Comparison of ENCODE assay signal across 15 cellular contexts in genomic region chr13:32254416-32254815, GRCh38.
DNase-seq lines count a peak whose midpoint lies in the region; ATAC-seq and TF ChIP-seq lines count a peak whose summit lies in the region.
"Had no signal": no experiment of that assay in that cellular context is flagged by ENCODE, and none has a peak within 500 bp of the region (broad histone marks: within the 10 kb centered on the region; RNA-seq: fewer than 3 reads in every experiment).

No MANE protein-coding gene starts in this region.

- 5% methylated on average over 3 of the region's 3 CpGs for WGBS in mammary epithelial cell (ENCODE audit: low coverage, missing lambda C conversion rate)
- WGBS in prostate gland = 11% methylated on average over 3 of the region's 3 CpGs
- WGBS in upper lobe of left lung, 2 donors = 22 to 32% methylated on average over 3 of the region's 3 CpGs
- 19 to 24% methylated on average over 3 of the region's 3 CpGs for WGBS in lower leg skin, 2 donors

- TF ChIP-seq POLR2A in prostate gland (IDR thresholded peaks at IDR 0.05) = no peak
- TF ChIP-seq POLR2A in upper lobe of left lung (IDR thresholded peaks at IDR 0.05) = no peak
- no peak for TF ChIP-seq POLR2A in lower leg skin (IDR thresholded peaks at IDR 0.05)

- H3K9me3 Mint-ChIP-seq in activated naive CD8-positive, alpha-beta T cell treated with anti-CD3 and anti-CD28 coated beads, Interleukin-2, amount 50 U/mL, for 24 hours = no peaks in the 10 kb centered on the region
- no peaks in the 10 kb centered on the region for H3K9me3 Mint-ChIP-seq in CD8-positive, alpha-beta T cell
- H3K9me3 Mint-ChIP-seq: dendritic cell treated with granulocyte-macrophage colony-stimulating factor and Interleukin-4, amounts not matched to agents 40 ng/mL and 50 ng/mL, for 4 days had no signal

- no peaks in the 10 kb centered on the region for H3K36me3 Mint-ChIP-seq in activated naive CD8-positive, alpha-beta T cell treated with anti-CD3 and anti-CD28 coated beads, Interleukin-2, amount 50 U/mL, for 24 hours (ENCODE audit: low read depth)
- no peaks in the 10 kb centered on the region for H3K36me3 Mint-ChIP-seq in CD8-positive, alpha-beta T cell

- H2AFZ ChIP-seq in mammary epithelial cell (ENCODE audit: low read depth, low read length) = peak overlapping the region; percentile 93

- H3K4me3 Mint-ChIP-seq in activated naive CD8-positive, alpha-beta T cell treated with anti-CD3 and anti-CD28 coated beads, Interleukin-2, amount 50 U/mL, for 24 hours = no peak overlapping the region
- H3K4me3 Mint-ChIP-seq in CD8-positive, alpha-beta T cell = no peak overlapping the region
- H3K4me3 Mint-ChIP-seq: B cell; dendritic cell treated with granulocyte-macrophage colony-stimulating factor and Interleukin-4, amounts not matched to agents 40 ng/mL and 50 ng/mL, for 4 days had no signal

- H3K4me1 ChIP-seq in mammary epithelial cell (ENCODE audit: insufficient read depth, low read length) (peaks cover 24% of the 10 kb centered on the region), right atrium auricular region (peaks cover 0 to 35% of the 10 kb centered on the region in 2 donors), prostate gland (replicated peaks) (no peaks in the 10 kb centered on the region), upper lobe of left lung (peaks cover 6 to 18% (median 11%) of the 10 kb centered on the region in 4 donors)
- no peaks in the 10 kb centered on the region for H3K4me1 ChIP-seq in CD8-positive, alpha-beta T cell (ENCODE audit: insufficient read depth, low read length)

- no peaks in the 10 kb centered on the region for H3K79me2 ChIP-seq in mammary epithelial cell (ENCODE audit: insufficient read depth, low read length)

- H4K20me1 ChIP-seq in mammary epithelial cell (ENCODE audit: insufficient read depth, low read length) = no peaks in the 10 kb centered on the region

- intact Hi-C loops in mammary epithelial cell (cut with micrococcal nuclease) = no loop called here
- intact Hi-C loops in prostate gland (cut with DNase I) = no loop called here
- intact Hi-C loops in CD8-positive, alpha-beta T cell (cut with DNase I, micrococcal nuclease) = no loop called here
- intact Hi-C loops in lower leg skin (cut with DNase I; ENCODE audit: low total_unique reads) = no loop called here

- peak overlapping the region; percentile 2 for H3K9ac ChIP-seq in mammary epithelial cell (ENCODE audit: insufficient read depth, low read length)

- TF ChIP-seq EP300 in upper lobe of left lung (IDR thresholded peaks at IDR 0.05) = no peak

- in situ Hi-C loops in mammary epithelial cell (cut with MboI; ENCODE audit: low sequenced_read_pairs in 2 of 2) = no loop called here

- POLR2A ChIA-PET in CD8-positive, alpha-beta T cell (lab: Charles Lee) = interaction anchor here (0.5 kb wide), 1 partner anchor 52 kb away, joined by 3 read pairs; no protein-coding TSS in a partner anchor

- H3K27me3 Mint-ChIP-seq in activated naive CD8-positive, alpha-beta T cell treated with anti-CD3 and anti-CD28 coated beads, Interleukin-2, amount 50 U/mL, for 24 hours = no peaks in the 10 kb centered on the region
- peaks cover 2% of the 10 kb centered on the region for H3K27me3 Mint-ChIP-seq in CD8-positive, alpha-beta T cell (ENCODE audit: low read depth)
- H3K27me3 Mint-ChIP-seq: B cell; dendritic cell treated with granulocyte-macrophage colony-stimulating factor and Interleukin-4, amounts not matched to agents 40 ng/mL and 50 ng/mL, for 4 days had no signal

- DNase-seq in mammary epithelial cell (no peak), right atrium auricular region (ENCODE audit: low spot score) (no peak), prostate gland (ENCODE audit: low spot score) (no peak), upper lobe of left lung (no peak), lower leg skin (ENCODE audit: low spot score in 2 of 2) (no peak)
- DNase-seq in activated naive CD8-positive, alpha-beta T cell treated with anti-CD3 and anti-CD28 coated beads, Interleukin-2, amount 50 U/mL, for 24 hours = no peak
- no peak for DNase-seq in CD8-positive, alpha-beta T cell
- no peak for DNase-seq in effector CD8-positive, alpha-beta T cell (lab: John Stamatoyannopoulos, UW)
- DNase-seq: activated CD4-positive, alpha-beta T cell treated with anti-CD3 and anti-CD28 coated beads, Interleukin-2, amount 50 U/mL, for 4 hours; activated T-cell treated with anti-CD3 and anti-CD28 coated beads, Interleukin-2, amount 50 U/mL, for 48 hours; NCI-H187 treated with DMSO at 0.1 percent for 48 hours; NCI-H510A; ovary had no signal

- H3K36me3 ChIP-seq in mammary epithelial cell (ENCODE audit: insufficient read depth, low read length) = no peaks in the 10 kb centered on the region
- peaks cover 10% of the 10 kb centered on the region for H3K36me3 ChIP-seq in right atrium auricular region
- H3K36me3 ChIP-seq in prostate gland = no peaks in the 10 kb centered on the region
- H3K36me3 ChIP-seq in upper lobe of left lung = peaks cover 0 to 10% (median 3%) of the 10 kb centered on the region in 4 donors
- H3K36me3 ChIP-seq in CD8-positive, alpha-beta T cell (ENCODE audit: insufficient read depth, low read length) = no peaks in the 10 kb centered on the region
- H3K36me3 ChIP-seq: ovary had no signal

- peak in 1 of 2 donors; percentile 54 for ATAC-seq in upper lobe of left lung (ENCODE audit: low FRiP score in 2 of 2)
- no peak for ATAC-seq in activated naive CD8-positive, alpha-beta T cell treated with anti-CD3 and anti-CD28 coated beads, Interleukin-2, amount 50 U/mL, for 24 hours
- no peak for ATAC-seq in CD8-positive, alpha-beta T cell

- H3K27ac ChIP-seq in mammary epithelial cell (ENCODE audit: insufficient read depth, low read depth, low read length) (peak overlapping the region; percentile 27), right atrium auricular region (peak overlapping the region; percentile 79 to 87), prostate gland (peak overlapping the region; percentile 61 to 71), upper lobe of left lung (peak overlapping the region; percentile 79 to 85 (median 80))
- no peak overlapping the region for H3K27ac ChIP-seq in CD8-positive, alpha-beta T cell (ENCODE audit: low read depth, low read length)
- H3K27ac ChIP-seq: ovary had no signal

- H3K27me3 ChIP-seq in mammary epithelial cell (ENCODE audit: insufficient read depth, low read length) = no peaks in the 10 kb centered on the region
- H3K27me3 ChIP-seq in right atrium auricular region = no peaks in the 10 kb centered on the region
- H3K27me3 ChIP-seq in prostate gland (replicated peaks; ENCODE audit: insufficient read depth) = no peaks in the 10 kb centered on the region
- no peaks in the 10 kb centered on the region for H3K27me3 ChIP-seq in upper lobe of left lung
- no peaks in the 10 kb centered on the region for H3K27me3 ChIP-seq in CD8-positive, alpha-beta T cell (ENCODE audit: insufficient read depth, low read length)
- H3K27me3 ChIP-seq: ovary had no signal

- dilution Hi-C loops in mammary epithelial cell (cut with HindIII; ENCODE audit: low sequenced_read_pairs) = no loop called here

- no peak overlapping the region for H3K27ac Mint-ChIP-seq in activated naive CD8-positive, alpha-beta T cell treated with anti-CD3 and anti-CD28 coated beads, Interleukin-2, amount 50 U/mL, for 24 hours
- H3K27ac Mint-ChIP-seq in CD8-positive, alpha-beta T cell = no peak overlapping the region
- H3K27ac Mint-ChIP-seq: B cell; dendritic cell treated with granulocyte-macrophage colony-stimulating factor and Interleukin-4, amounts not matched to agents 40 ng/mL and 50 ng/mL, for 4 days had no signal

- BruUV-seq in mammary epithelial cell (replicated peaks; lab: Mats Ljungman, UMichigan) = no TSS peak

- CTCF ChIA-PET in mammary epithelial cell (lab: Charles Lee; ENCODE audit: low non-redundant PET) = interaction anchor here (0.6 kb wide), 1 partner anchor 332 kb away, joined by 4 read pairs; no protein-coding TSS in a partner anchor
- CTCF ChIA-PET in CD8-positive, alpha-beta T cell (lab: Charles Lee) = interaction anchor here (0.6 kb wide), 1 partner anchor 53 kb away, joined by 3 read pairs; no protein-coding TSS in a partner anchor

- TF ChIP-seq CTCF in mammary epithelial cell (conservative IDR thresholded peaks at IDR 0.05 in 1 of 2, IDR thresholded peaks at IDR 0.05 in 1 of 2; ENCODE audit: extremely low read depth in 1 of 2, insufficient read depth in 1 of 2, low read depth in 1 of 2, low read length in 2 of 2) (no peak), right atrium auricular region (IDR thresholded peaks at IDR 0.05) (no peak), prostate gland (IDR thresholded peaks at IDR 0.05) (no peak), upper lobe of left lung (IDR thresholded peaks at IDR 0.05) (no peak), lower leg skin (IDR thresholded peaks at IDR 0.05) (no peak)
- no peak for TF ChIP-seq CTCF in CD8-positive, alpha-beta T cell (IDR thresholded peaks at IDR 0.05)

- peak overlapping the region; percentile 77 for H3K4me2 ChIP-seq in mammary epithelial cell (ENCODE audit: insufficient read depth, low read depth, low read length)

- peak overlapping the region; percentile 21 to 42 (median 40) for H3K4me3 ChIP-seq in mammary epithelial cell (replicated peaks in 1 of 3; ENCODE audit: insufficient read depth in 1 of 3, low read depth in 2 of 3, low read length in 3 of 3)
- H3K4me3 ChIP-seq in right atrium auricular region = peak overlapping the region; percentile 11 to 38
- H3K4me3 ChIP-seq in prostate gland = peak overlapping the region; percentile 5 to 8
- peak overlapping the region in 3 of 4 donors; percentile 29 to 47 (median 45) for H3K4me3 ChIP-seq in upper lobe of left lung
- no peak overlapping the region for H3K4me3 ChIP-seq in CD8-positive, alpha-beta T cell (ENCODE audit: low read depth, low read length)
- no peak overlapping the region for H3K4me3 ChIP-seq in lower leg skin (ENCODE audit: low read depth, poor library complexity, severe bottlenecking)
- H3K4me3 ChIP-seq: ovary had no signal

- H3K9me3 ChIP-seq in mammary epithelial cell (replicated peaks; ENCODE audit: insufficient read depth, low read length) (no peaks in the 10 kb centered on the region), right atrium auricular region (no peaks in the 10 kb centered on the region), prostate gland (no peaks in the 10 kb centered on the region), upper lobe of left lung (no peaks in the 10 kb centered on the region)
- no peaks in the 10 kb centered on the region for H3K9me3 ChIP-seq in CD8-positive, alpha-beta T cell (ENCODE audit: low read length)
- H3K9me3 ChIP-seq: ovary had no signal

- no peaks in the 10 kb centered on the region for H3K4me1 Mint-ChIP-seq in activated naive CD8-positive, alpha-beta T cell treated with anti-CD3 and anti-CD28 coated beads, Interleukin-2, amount 50 U/mL, for 24 hours
- H3K4me1 Mint-ChIP-seq in CD8-positive, alpha-beta T cell (ENCODE audit: low read depth) = no peaks in the 10 kb centered on the region
- H3K4me1 Mint-ChIP-seq: B cell had no signal

Comparison
In these comparisons a context has a peak if more than half of its experiments do, and no peak if none do; other contexts are left out.
1. H3K4me3 ChIP-seq: peak in mammary epithelial cell (3 of 3), right atrium auricular region (2 of 2), prostate gland (2 of 2) and upper lobe of left lung (3 of 4); none in CD8-positive, alpha-beta T cell (single experiment) and lower leg skin (single experiment).